In genomic region chr7:130957140-130957513, GRCh38 we compare ENCODE assay signal across 13 cellular contexts.
DNase-seq lines count a peak whose midpoint lies in the region; ATAC-seq and TF ChIP-seq lines count a peak whose summit lies in the region.
"Had no signal": no experiment of that assay in that cellular context is flagged by ENCODE, and none has a peak within 500 bp of the region (broad histone marks: within the 10 kb centered on the region; RNA-seq: fewer than 3 reads in every experiment).

No MANE protein-coding gene starts in this region.

- peak overlapping the region in 1 of 2 experiments; percentile 2; a peak in 1 of 4 replicates for H3K4me3 ChIP-seq in SK-N-SH (ENCODE audit: low read depth in 2 of 2, low read length in 1 of 2)
- H3K4me3 ChIP-seq in KMS-11 (IDR thresholded peaks at IDR 0.05; ENCODE audit: insufficient read depth, low read depth, low read length), result no peak overlapping the region
- peak overlapping the region in 1 of 2 experiments; percentile 30 for H3K4me3 ChIP-seq in neutrophil (ENCODE audit: low read depth in 1 of 2, low read length in 1 of 2)
- H3K4me3 ChIP-seq in upper lobe of left lung, result no peak overlapping the region

- H2AFZ ChIP-seq in SK-N-SH (ENCODE audit: low read depth), result no peak overlapping the region
- no peak overlapping the region for H2AFZ ChIP-seq in KMS-11 (ENCODE audit: low read depth)

- no peak for TF ChIP-seq POLR2A in upper lobe of left lung (IDR thresholded peaks at IDR 0.05)

- DNase-seq in SK-N-SH, result no peak
- no peak for DNase-seq in activated CD8-positive, alpha-beta T cell treated with anti-CD3 and anti-CD28 coated beads, Interleukin-2, amount 10 ng/mL, durations not matched to agents 7 days and 5 days
- no peak for DNase-seq in upper lobe of left lung
- no peak for DNase-seq in NCI-H1105 treated with DMSO at 0.1 percent for 48 hours (lab: John Stamatoyannopoulos, UW)
- DNase-seq: activated T-cell treated with anti-CD3 and anti-CD28 coated beads, Interleukin-2, amount 50 U/mL, for 48 hours; H9; NCI-H446; SW 1271 had no signal

- H3K27me3 Mint-ChIP-seq in activated CD8-positive, alpha-beta T cell treated with anti-CD3 and anti-CD28 coated beads, Interleukin-2, amount 10 ng/mL, durations not matched to agents 7 days and 5 days (ENCODE audit: low read depth), result no peaks in the 10 kb centered on the region

- H3K27ac Mint-ChIP-seq in activated CD8-positive, alpha-beta T cell treated with anti-CD3 and anti-CD28 coated beads, Interleukin-2, amount 10 ng/mL, durations not matched to agents 7 days and 5 days, result peak overlapping the region; percentile 95

- H3K27me3 ChIP-seq in SK-N-SH (ENCODE audit: insufficient read depth) (no peaks in the 10 kb centered on the region), KMS-11 (ENCODE audit: insufficient read depth, low read depth) (no peaks in the 10 kb centered on the region), neutrophil (no peaks in the 10 kb centered on the region), upper lobe of left lung (no peaks in the 10 kb centered on the region)

- H3K9me3 ChIP-seq in SK-N-SH, result no peaks in the 10 kb centered on the region
- H3K9me3 ChIP-seq in neutrophil, result no peaks in the 10 kb centered on the region
- no peaks in the 10 kb centered on the region for H3K9me3 ChIP-seq in upper lobe of left lung

- ATAC-seq in SK-N-SH treated with all-trans-retinoic acid at 6 μM for 48 hours (no peak), upper lobe of left lung (ENCODE audit: low FRiP score in 2 of 2) (no peak), GM21367 (IDR thresholded peaks at IDR 0.05; ENCODE audit: unreplicated experiment) (no peak)
- peak; percentile 20 for ATAC-seq in activated CD8-positive, alpha-beta T cell treated with anti-CD3 and anti-CD28 coated beads, Interleukin-2, amount 10 ng/mL, durations not matched to agents 7 days and 5 days

- peaks cover 3 to 55% of the 10 kb centered on the region in 2 experiments for H3K4me1 ChIP-seq in SK-N-SH (ENCODE audit: control insufficient read depth in 1 of 2, insufficient read depth in 2 of 2, low read depth in 1 of 2, low read length in 1 of 2)
- peaks cover 81% of the 10 kb centered on the region for H3K4me1 ChIP-seq in KMS-11 (ENCODE audit: low read depth, poor library complexity, severe bottlenecking)
- H3K4me1 ChIP-seq in neutrophil (ENCODE audit: control insufficient read depth in 1 of 2, insufficient read depth in 1 of 2, low read depth in 1 of 2, low read length in 1 of 2), result peaks cover 57 to 62% of the 10 kb centered on the region in 2 experiments
- H3K4me1 ChIP-seq in upper lobe of left lung, result peaks cover 37 to 57% (median 43%) of the 10 kb centered on the region in 4 donors

- peak overlapping the region; percentile 46; the same call in 1 of the 2 replicates for H3K9ac ChIP-seq in SK-N-SH
- no peak overlapping the region for H3K9ac ChIP-seq in KMS-11

- peaks cover 55% of the 10 kb centered on the region for H3F3A ChIP-seq in SK-N-SH (replicated peaks; ENCODE audit: insufficient read depth)

- no peaks in the 10 kb centered on the region for H3K9me2 ChIP-seq in SK-N-SH

- peaks cover 70% of the 10 kb centered on the region for H3K4me1 Mint-ChIP-seq in activated CD8-positive, alpha-beta T cell treated with anti-CD3 and anti-CD28 coated beads, Interleukin-2, amount 10 ng/mL, durations not matched to agents 7 days and 5 days (ENCODE audit: low read depth)

- TF ChIP-seq CTCF in SK-N-SH (IDR thresholded peaks at IDR 0.05) (no peak), KMS-11 (conservative IDR thresholded peaks at IDR 0.05; ENCODE audit: low read depth, low read length) (no peak), neutrophil (IDR thresholded peaks at IDR 0.05) (no peak), upper lobe of left lung (IDR thresholded peaks at IDR 0.05) (no peak)

- H3K79me2 ChIP-seq in SK-N-SH (ENCODE audit: insufficient read depth) (peaks cover 78% of the 10 kb centered on the region), KMS-11 (ENCODE audit: insufficient read depth, low read depth) (peaks cover 92% of the 10 kb centered on the region)

- H3K36me3 Mint-ChIP-seq in activated CD8-positive, alpha-beta T cell treated with anti-CD3 and anti-CD28 coated beads, Interleukin-2, amount 10 ng/mL, durations not matched to agents 7 days and 5 days (ENCODE audit: low read depth), result peaks cover 75% of the 10 kb centered on the region

- peaks cover 7 to 40% of the 10 kb centered on the region in 2 experiments for H3K36me3 ChIP-seq in SK-N-SH (replicated peaks in 1 of 2; ENCODE audit: control insufficient read depth in 1 of 2, insufficient read depth in 2 of 2, low read length in 1 of 2)
- H3K36me3 ChIP-seq in KMS-11 (ENCODE audit: insufficient read depth), result peaks cover 3% of the 10 kb centered on the region; the same call in 1 of the 2 replicates
- H3K36me3 ChIP-seq in neutrophil, result peaks cover 21% of the 10 kb centered on the region
- H3K36me3 ChIP-seq in upper lobe of left lung, result peaks cover 0 to 55% (median 11%) of the 10 kb centered on the region in 4 donors

- H3K27ac ChIP-seq in SK-N-SH (ENCODE audit: low read depth in 2 of 2, low read length in 1 of 2) (peak overlapping the region in 1 of 2 experiments; percentile 100; a peak in 2 of 4 replicates), KMS-11 (no peak overlapping the region), neutrophil (peak overlapping the region; percentile 55), upper lobe of left lung (peak overlapping the region in 2 of 4 donors; percentile 45 to 47)
- H3K27ac ChIP-seq: 22Rv1 had no signal

- 0 out of 2 replicates have a peak, but pooled peaks cover 6% of the 10 kb centered on the region for H4K20me1 ChIP-seq in SK-N-SH (ENCODE audit: insufficient read depth)
- peaks cover 44% of the 10 kb centered on the region for H4K20me1 ChIP-seq in KMS-11 (ENCODE audit: insufficient read depth)

- CTCF ChIA-PET in SK-N-SH (lab: Yijun Ruan, JAX), result interaction anchor here (0.8 to 2.8 kb wide), 5 partner anchors 12 to 82 kb away, joined by 3 to 14 read pairs (median 3); no protein-coding TSS in a partner anchor
- CTCF ChIA-PET in activated CD8-positive, alpha-beta T cell treated with anti-CD3 and anti-CD28 coated beads, Interleukin-2, amount 10 ng/mL, durations not matched to agents 7 days and 5 days (lab: Charles Lee), result interaction anchor here (1.0 to 3.8 kb wide), 10 partner anchors 10 to 83 kb away, joined by 3 to 28 read pairs (median 8); no protein-coding TSS in a partner anchor

- peak overlapping the region; percentile 59 for H3K4me2 ChIP-seq in SK-N-SH
- H3K4me2 ChIP-seq in KMS-11, result peak overlapping the region; percentile 71

- POLR2A ChIA-PET in SK-N-SH (lab: Yijun Ruan, JAX), result no interaction called here
- POLR2A ChIA-PET in activated CD8-positive, alpha-beta T cell treated with anti-CD3 and anti-CD28 coated beads, Interleukin-2, amount 10 ng/mL, durations not matched to agents 7 days and 5 days (lab: Charles Lee), result interaction anchor here (0.5 to 7.7 kb wide), 15 partner anchors 10 to 482 kb away, joined by 3 to 105 read pairs (median 4); no protein-coding TSS in a partner anchor

- H3K9me3 Mint-ChIP-seq in activated CD8-positive, alpha-beta T cell treated with anti-CD3 and anti-CD28 coated beads, Interleukin-2, amount 10 ng/mL, durations not matched to agents 7 days and 5 days (ENCODE audit: insufficient read depth), result no peaks in the 10 kb centered on the region

- no peak for TF ChIP-seq RAD21 in SK-N-SH (IDR thresholded peaks at IDR 0.05; ENCODE audit: low read length)

- TF ChIP-seq EP300 in SK-N-SH (IDR thresholded peaks at IDR 0.05; ENCODE audit: borderline replicate concordance in 1 of 2, low read depth in 1 of 2, low read length in 1 of 2) (no peak), upper lobe of left lung (IDR thresholded peaks at IDR 0.05) (no peak)

- WGBS in SK-N-SH (ENCODE audit: low lambda C conversion rate), result 42% methylated on average over 2 of the region's 2 CpGs
- WGBS in upper lobe of left lung, 2 donors, result 42 to 54% methylated on average over 2 of the region's 2 CpGs

- peak overlapping the region; percentile 91 for H3K4me3 Mint-ChIP-seq in activated CD8-positive, alpha-beta T cell treated with anti-CD3 and anti-CD28 coated beads, Interleukin-2, amount 10 ng/mL, durations not matched to agents 7 days and 5 days
- H3K4me3 Mint-ChIP-seq: H9 had no signal

TF ChIP-seq in SK-N-SH, 30 proteins besides CTCF, POLR2A, EP300 and RAD21 (continues in another document):
- TF ChIP-seq USF1 (IDR thresholded peaks at IDR 0.05; ENCODE audit: borderline replicate concordance, low read depth), result no peak
- no peak for TF ChIP-seq CHD2 (IDR thresholded peaks at IDR 0.05; ENCODE audit: low read length, partially characterized antibody)
- no peak for TF ChIP-seq MAX (IDR thresholded peaks at IDR 0.05; ENCODE audit: low read depth)
- no peak for TF ChIP-seq RCOR1 (IDR thresholded peaks at IDR 0.05; ENCODE audit: low read length)
- TF ChIP-seq GABPA (IDR thresholded peaks at IDR 0.05; ENCODE audit: low read depth), result no peak
- TF ChIP-seq FOXJ3 (CRISPR knock-in tag; IDR thresholded peaks at IDR 0.05), result no peak

TF ChIP-seq in SK-N-SH treated with all-trans-retinoic acid at 6 μM for 48 hours, 23 proteins besides CTCF, POLR2A, EP300 and RAD21:
- no peak for TF ChIP-seq ZFP30 (CRISPR knock-in tag; IDR thresholded peaks at IDR 0.05)
